Comparison of ENCODE assay signal across 1 cellular context in the genomic region with DNA sequence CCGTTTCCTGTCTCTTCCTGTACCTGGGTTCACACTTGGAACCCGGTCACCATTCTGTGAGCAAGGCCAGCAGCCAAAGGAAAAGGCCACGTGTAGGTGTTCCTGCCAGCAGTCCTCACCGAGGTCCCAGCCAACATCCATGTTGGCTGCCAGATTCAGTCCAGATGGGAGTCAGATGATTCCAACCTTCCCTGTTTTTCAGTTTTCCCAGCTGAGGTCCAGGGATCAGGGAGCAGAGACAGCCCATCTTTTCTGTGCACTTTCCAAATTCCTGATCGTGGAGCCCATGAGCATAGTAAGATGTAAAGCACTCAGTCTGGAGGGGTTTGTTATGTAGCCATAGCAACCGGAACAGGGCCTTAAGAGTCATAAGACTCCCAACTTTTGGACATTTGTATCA.
TF ChIP-seq lines count a peak whose summit lies in the region.

No MANE protein-coding gene starts in this region.

TF ChIP-seq in IMR-90, 13 proteins besides CTCF, POLR2A, EP300 and RAD21:
- TF ChIP-seq SMC3 (IDR thresholded peaks at IDR 0.05; ENCODE audit: low read depth, low read length): no peak
- TF ChIP-seq, protein P1, sequence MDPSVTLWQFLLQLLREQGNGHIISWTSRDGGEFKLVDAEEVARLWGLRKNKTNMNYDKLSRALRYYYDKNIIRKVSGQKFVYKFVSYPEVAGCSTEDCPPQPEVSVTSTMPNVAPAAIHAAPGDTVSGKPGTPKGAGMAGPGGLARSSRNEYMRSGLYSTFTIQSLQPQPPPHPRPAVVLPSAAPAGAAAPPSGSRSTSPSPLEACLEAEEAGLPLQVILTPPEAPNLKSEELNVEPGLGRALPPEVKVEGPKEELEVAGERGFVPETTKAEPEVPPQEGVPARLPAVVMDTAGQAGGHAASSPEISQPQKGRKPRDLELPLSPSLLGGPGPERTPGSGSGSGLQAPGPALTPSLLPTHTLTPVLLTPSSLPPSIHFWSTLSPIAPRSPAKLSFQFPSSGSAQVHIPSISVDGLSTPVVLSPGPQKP (IDR thresholded peaks at IDR 0.05; ENCODE audit: borderline replicate concordance, low read depth, low read length): no peak
- TF ChIP-seq RCOR1 (IDR thresholded peaks at IDR 0.05; ENCODE audit: insufficient replicate concordance, low read length): no peak
- TF ChIP-seq BHLHE40 (IDR thresholded peaks at IDR 0.05; ENCODE audit: low read depth, low read length): no peak
- TF ChIP-seq MAZ (IDR thresholded peaks at IDR 0.05; ENCODE audit: borderline replicate concordance, low read depth, low read length): no peak
- no peak for TF ChIP-seq CHD1 (IDR thresholded peaks at IDR 0.05; ENCODE audit: low read depth, low read length)
- no peak for TF ChIP-seq NFE2L2 (IDR thresholded peaks at IDR 0.05; ENCODE audit: low read depth, low read length)
- TF ChIP-seq CEBPB (IDR thresholded peaks at IDR 0.05; ENCODE audit: low read depth, low read length): no peak
- TF ChIP-seq MAFK (IDR thresholded peaks at IDR 0.05; ENCODE audit: low read depth, low read length): no peak
- no peak for TF ChIP-seq MXI1 (IDR thresholded peaks at IDR 0.05; ENCODE audit: borderline replicate concordance, low read depth, low read length)
- TF ChIP-seq, protein P2, sequence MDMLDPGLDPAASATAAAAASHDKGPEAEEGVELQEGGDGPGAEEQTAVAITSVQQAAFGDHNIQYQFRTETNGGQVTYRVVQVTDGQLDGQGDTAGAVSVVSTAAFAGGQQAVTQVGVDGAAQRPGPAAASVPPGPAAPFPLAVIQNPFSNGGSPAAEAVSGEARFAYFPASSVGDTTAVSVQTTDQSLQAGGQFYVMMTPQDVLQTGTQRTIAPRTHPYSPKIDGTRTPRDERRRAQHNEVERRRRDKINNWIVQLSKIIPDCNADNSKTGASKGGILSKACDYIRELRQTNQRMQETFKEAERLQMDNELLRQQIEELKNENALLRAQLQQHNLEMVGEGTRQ (IDR thresholded peaks at IDR 0.05; ENCODE audit: low read depth, low read length): no peak
- no peak for TF ChIP-seq RFX5 (IDR thresholded peaks at IDR 0.05; ENCODE audit: low read depth, low read length)
- TF ChIP-seq FOS (IDR thresholded peaks at IDR 0.05; ENCODE audit: low read depth, low read length): no peak
